In the genomic region with DNA sequence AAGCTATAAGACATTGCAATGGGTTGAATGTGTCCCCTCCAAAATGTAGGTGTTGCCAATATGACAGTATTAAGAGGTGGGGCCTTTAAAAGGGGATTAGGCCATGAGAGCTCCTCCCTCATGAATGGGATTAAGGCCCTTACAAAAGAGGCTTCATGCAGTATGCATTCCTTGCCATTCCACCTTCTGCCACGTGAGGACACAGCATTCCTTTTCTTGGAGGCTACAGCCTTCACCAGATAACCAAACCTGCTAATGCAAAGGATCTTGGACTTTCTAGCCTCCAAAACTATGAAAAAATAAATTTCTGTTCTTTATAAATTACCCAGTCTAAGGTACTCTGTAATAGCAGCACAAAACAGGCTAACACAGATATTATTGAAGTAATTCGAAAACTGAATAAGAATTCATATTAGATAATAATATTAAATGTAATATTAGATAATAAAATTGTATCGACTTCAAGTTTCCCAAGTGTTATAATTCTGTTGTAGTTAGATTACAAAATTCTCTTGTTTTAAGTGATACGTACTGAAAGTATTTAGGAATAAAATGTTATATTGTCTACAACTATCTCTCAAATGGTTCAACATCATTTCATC, we compare ENCODE assay signal across 9 cellular contexts. TPM values are rescaled to one million over a fixed set of nuclear protein-coding genes. Genes with fewer than 3 reads are reported as not detected.
DNase-seq lines count a peak whose midpoint lies in the region; ATAC-seq, FAIRE-seq and TF ChIP-seq lines count a peak whose summit lies in the region.
"Had no signal": no experiment of that assay in that cellular context is flagged by ENCODE, and none has a peak within 500 bp of the region (broad histone marks: within the 10 kb centered on the region; RNA-seq: fewer than 3 reads in every experiment).

No MANE protein-coding gene starts in this region.

- H2AK5ac ChIP-seq in H1 (ENCODE audit: low read depth, low read length) = no peak overlapping the region
- no peak overlapping the region for H2AK5ac ChIP-seq in trophoblast cell (ENCODE audit: low read length)

- H4K5ac ChIP-seq in H1 (ENCODE audit: insufficient read length, low read depth, low read length) = no peak overlapping the region

- H2BK120ac ChIP-seq in H1 (replicated peaks; ENCODE audit: low read depth, low read length) (no peak overlapping the region), trophoblast cell (ENCODE audit: insufficient read depth, low read length, poor library complexity) (no peak overlapping the region)

- TF ChIP-seq RAD21 in H1 (IDR thresholded peaks at IDR 0.05 in 1 of 2, conservative IDR thresholded peaks at IDR 0.05 in 1 of 2; ENCODE audit: low read depth in 2 of 2, low read length in 2 of 2) = peak; percentile 81 to 82

- H3K9ac ChIP-seq in H1 (replicated peaks in 1 of 4; ENCODE audit: extremely low read depth in 1 of 4, low read depth in 3 of 4, low read length in 3 of 4) (no peak overlapping the region), trophoblast cell (ENCODE audit: low read length) (no peak overlapping the region)

- H3K9me3 ChIP-seq in H1 (ENCODE audit: insufficient read depth in 2 of 2, low read depth in 1 of 2, low read length in 1 of 2) (no peaks in the 10 kb centered on the region), trophoblast cell (ENCODE audit: insufficient read depth, low read depth, low read length) (no peaks in the 10 kb centered on the region), gastrocnemius medialis (no peaks in the 10 kb centered on the region)

- WGBS in H1 (ENCODE audit: extremely low coverage in 1 of 2, insufficient coverage in 1 of 2, insufficient read length in 1 of 2, insufficient replicate concordance in 2 of 2, low coverage in 1 of 2, low lambda C conversion rate in 2 of 2, missing lambda C conversion rate in 1 of 2), 2 experiments = 68% methylated on average over 4 of the region's 4 CpGs; no CpG with 5 or more reads in 1 of the 2 experiments
- WGBS in trophoblast cell (ENCODE audit: extremely low coverage, insufficient coverage, insufficient read length) = no CpG with 5 or more reads among the region's 4 CpGs

- DNase-seq in NCI-H82 (lab: John Stamatoyannopoulos, UW) (peak; percentile 97), H1 (ENCODE audit: low read depth in 1 of 2, low spot score in 2 of 2) (peak in 1 of 2 experiments; percentile 7), trophoblast cell (peak; percentile 9 to 63), HTR-8/SVneo (ENCODE audit: insufficient read length, low spot score) (no peak), gastrocnemius medialis (no peak), NCI-H2029 (lab: John Stamatoyannopoulos, UW) (no peak)
- DNase-seq: activated naive CD4-positive, alpha-beta T cell treated with Interleukin-2 at 50 U/mL for 16 hours had no signal

- no peak overlapping the region for H2BK20ac ChIP-seq in H1 (ENCODE audit: low read length)

- FAIRE-seq in H1 (lab: Jason Lieb, UNC) (peak; percentile 92), HTR-8/SVneo (lab: Jason Lieb, UNC) (no peak)

- H2AFZ ChIP-seq in H1 (ENCODE audit: low read length) = no peak overlapping the region
- no peak overlapping the region for H2AFZ ChIP-seq in trophoblast cell (ENCODE audit: insufficient read depth, low read length, poor library complexity)

- intact Hi-C loops in gastrocnemius medialis (cut with DNase I; ENCODE audit: low total_unique reads) = loop anchor here (5.0 kb wide), 2 partner anchors 759 to 911 kb away; partner anchors contain the start of gene AP4E1

- in situ Hi-C loops in gastrocnemius medialis (cut with MboI; ENCODE audit: low sequenced_read_pairs in 4 of 4) = loop anchor here in 3 of 4 donors (10.0 to 25.0 kb wide), 4 partner anchors 911 to 1286 kb away; no protein-coding TSS in a partner anchor

- H3K4me1 ChIP-seq in H1 (replicated peaks in 1 of 4; ENCODE audit: control insufficient read depth in 3 of 4, insufficient read depth in 4 of 4, low read length in 3 of 4) (no peaks in the 10 kb centered on the region), trophoblast cell (ENCODE audit: control insufficient read depth in 1 of 2, insufficient read depth in 2 of 2, low read length in 2 of 2) (no peaks in the 10 kb centered on the region), gastrocnemius medialis (no peaks in the 10 kb centered on the region)

- no peak for TF ChIP-seq EP300 in H1 (IDR thresholded peaks at IDR 0.05; ENCODE audit: borderline replicate concordance in 1 of 2, low read depth in 2 of 2, low read length in 2 of 2)

- H3K4me2 ChIP-seq in H1 (ENCODE audit: insufficient read depth in 1 of 2, low read depth in 2 of 2, low read length in 2 of 2) (no peak overlapping the region), trophoblast cell (ENCODE audit: low read length) (no peak overlapping the region)

- H3K23ac ChIP-seq in H1 (ENCODE audit: insufficient read length) (no peak overlapping the region), trophoblast cell (ENCODE audit: low read length) (no peak overlapping the region)

- no peak overlapping the region for H2BK12ac ChIP-seq in H1 (ENCODE audit: low read depth, low read length)
- H2BK12ac ChIP-seq in trophoblast cell (ENCODE audit: low read length) = no peak overlapping the region

- H3K36me3 ChIP-seq in H1 (ENCODE audit: control insufficient read depth in 2 of 4, insufficient read depth in 4 of 4, low read length in 3 of 4) (no peaks in the 10 kb centered on the region), trophoblast cell (ENCODE audit: control insufficient read depth in 1 of 2, insufficient read depth in 2 of 2, low read length in 2 of 2) (no peaks in the 10 kb centered on the region), gastrocnemius medialis (no peaks in the 10 kb centered on the region)

- H3K4me3 ChIP-seq in GM12875 (ENCODE audit: low read depth, low read length) (no peak overlapping the region), H1 (ENCODE audit: extremely low read depth in 1 of 4, insufficient read depth in 2 of 4, low read depth in 3 of 4, low read length in 4 of 4) (no peak overlapping the region), trophoblast cell (ENCODE audit: low read depth, low read length) (no peak overlapping the region), gastrocnemius medialis (no peak overlapping the region)

- H3K79me2 ChIP-seq in H1 (ENCODE audit: control insufficient read depth in 1 of 2, insufficient read depth in 2 of 2, low read length in 2 of 2) = no peaks in the 10 kb centered on the region
- H3K79me2 ChIP-seq in trophoblast cell (ENCODE audit: control insufficient read depth, insufficient read depth, low read length, poor library complexity) = no peaks in the 10 kb centered on the region

- no peak overlapping the region for H3K18ac ChIP-seq in H1 (ENCODE audit: extremely low read depth, low read length)
- H3K18ac ChIP-seq in trophoblast cell (ENCODE audit: low read length) = no peak overlapping the region

- no peak overlapping the region for H2BK15ac ChIP-seq in H1 (ENCODE audit: low read length)

- TF ChIP-seq CTCF in GM12875 (IDR thresholded peaks at IDR 0.05; ENCODE audit: borderline replicate concordance, insufficient read depth, low read depth, low read length) (peak; percentile 37; the same call in 1 of the 2 replicates), H1 (IDR thresholded peaks at IDR 0.05; ENCODE audit: control extremely low read depth in 1 of 3, insufficient read depth in 1 of 3, low read depth in 1 of 3, low read length in 3 of 3) (peak; percentile 8 to 77 (median 55); a peak in 3 of 4 replicates), gastrocnemius medialis (IDR thresholded peaks at IDR 0.05 in 4 of 5, conservative IDR thresholded peaks at IDR 0.05 in 1 of 5) (no peak)

- H4K8ac ChIP-seq in H1 (ENCODE audit: extremely low read depth, insufficient read depth, low read length) = no peak overlapping the region
- no peak overlapping the region for H4K8ac ChIP-seq in trophoblast cell (ENCODE audit: low read depth, low read length)

- TF ChIP-seq POLR2A in H1 (IDR thresholded peaks at IDR 0.05; ENCODE audit: control extremely low read depth in 1 of 2, low read depth in 2 of 2, low read length in 2 of 2) (no peak), gastrocnemius medialis (IDR thresholded peaks at IDR 0.05) (no peak)

- H3K14ac ChIP-seq in H1 (ENCODE audit: insufficient read length) = no peak overlapping the region
- no peak overlapping the region for H3K14ac ChIP-seq in trophoblast cell (ENCODE audit: low read length)

- no peaks in the 10 kb centered on the region for H3K27me3 ChIP-seq in H1 (replicated peaks in 1 of 4; ENCODE audit: control insufficient read depth in 3 of 4, extremely low read depth in 1 of 4, insufficient read depth in 3 of 4, low read length in 3 of 4)
- no peaks in the 10 kb centered on the region for H3K27me3 ChIP-seq in trophoblast cell (ENCODE audit: insufficient read depth, low read length)
- no peaks in the 10 kb centered on the region for H3K27me3 ChIP-seq in gastrocnemius medialis

- H4K91ac ChIP-seq in H1 (replicated peaks; ENCODE audit: insufficient read length, low read length) (no peak overlapping the region), trophoblast cell (ENCODE audit: low read depth, low read length) (no peak overlapping the region)

- H2BK5ac ChIP-seq in H1 (ENCODE audit: low read depth, low read length) (no peak overlapping the region), trophoblast cell (ENCODE audit: low read depth, low read length, poor library complexity) (no peak overlapping the region)

- no peak overlapping the region for H3K27ac ChIP-seq in H1 (ENCODE audit: low read depth, low read length)
- no peak overlapping the region for H3K27ac ChIP-seq in trophoblast cell (ENCODE audit: low read depth, low read length)
- H3K27ac ChIP-seq in gastrocnemius medialis = no peak overlapping the region

- H4K20me1 ChIP-seq in H1 (replicated peaks in 1 of 2; ENCODE audit: control insufficient read depth in 1 of 2, insufficient read depth in 2 of 2, low read length in 2 of 2) = no peaks in the 10 kb centered on the region

- no peak overlapping the region for H3K4ac ChIP-seq in H1 (replicated peaks; ENCODE audit: insufficient read length, low read depth, low read length)
- no peak overlapping the region for H3K4ac ChIP-seq in trophoblast cell (ENCODE audit: low read depth, low read length)

- no peak overlapping the region for H4K12ac ChIP-seq in trophoblast cell (ENCODE audit: low read depth, low read length)

- ATAC-seq in gastrocnemius medialis (no peak), HG02885 (IDR thresholded peaks at IDR 0.05; ENCODE audit: poor library complexity, unreplicated experiment) (no peak)

- no peak overlapping the region for H3K56ac ChIP-seq in H1 (replicated peaks; ENCODE audit: insufficient read length, low read depth, low read length)

- POLR2A ChIA-PET in H1 (lab: Charles Lee; ENCODE audit: partially characterized antibody) = interaction anchor here (0.6 kb wide), 1 partner anchor 16 kb away, joined by 3 read pairs; no protein-coding TSS in a partner anchor

- H3K23me2 ChIP-seq in H1 (ENCODE audit: low read depth, low read length) = no peaks in the 10 kb centered on the region

- H3K79me1 ChIP-seq in H1 (ENCODE audit: low read depth, low read length) (no peaks in the 10 kb centered on the region), trophoblast cell (ENCODE audit: low read length) (peaks cover 2% of the 10 kb centered on the region)

- CTCF ChIA-PET in H1 (lab: Charles Lee; ENCODE audit: partially characterized antibody) = interaction anchor here (0.6 to 2.0 kb wide), 23 partner anchors 11 to 1485 kb away, joined by 3 to 10 read pairs (median 3); no protein-coding TSS in a partner anchor

RNA-seq across cellular contexts. Expression of gene ATP8B4, which starts 29.4 kb away (rescaled TPM):
- 0.24 and 0.57 TPM in 2 replicates for total RNA-seq in H1 (2021; fragmentation: NEBNext Ultra II Directional; extraction: Animal tissue kit (Norgen Biotek cat#: 25700))
- 0.17 TPM in 2 replicates for polyA plus RNA-seq in H1 (2011; rRNA removed)
- polyA plus RNA-seq in H1 (2011; cell fraction: cytosol; rRNA removed) = 0.13 TPM
- polyA plus RNA-seq in H1 (2011; cell fraction: nucleus; rRNA removed) = 0.14 TPM
- polyA plus RNA-seq in H1 (2012, experiment 1 of 2) = 0.19 to 0.59 TPM (median 0.22 TPM) in 4 replicates
- not detected for polyA plus RNA-seq in H1 (2012, experiment 2 of 2)
- polyA plus RNA-seq in H1 (2013, experiment 1 of 2) = 0.12 TPM
- 0.20 TPM for polyA plus RNA-seq in H1 (2013, experiment 2 of 2)
- 0.98 and 1.0 TPM in 2 replicates for polyA minus RNA-seq in H1 (2011; rRNA and poly(A)+ RNA removed)
- polyA minus RNA-seq in H1 (2011; cell fraction: cytosol; rRNA and poly(A)+ RNA removed) = not detected
- 1.3 TPM for polyA minus RNA-seq in H1 (2011; cell fraction: nucleus; rRNA and poly(A)+ RNA removed)
- polyA plus RNA-seq in trophoblast cell (2013) = 0.21 and 0.32 TPM in 2 replicates
- 1 to 10 TPM; 1.7 to 3.4 (median 2.4) TPM for total RNA-seq in gastrocnemius medialis

RNA-seq across cellular contexts. Expression of gene SLC27A2, which starts 33.5 kb away (rescaled TPM):
- 5.8 TPM in 2 replicates for total RNA-seq in H1 (2021; fragmentation: NEBNext Ultra II Directional; extraction: Animal tissue kit (Norgen Biotek cat#: 25700))
- polyA plus RNA-seq in H1 (2011; rRNA removed) = 3.6 and 5.6 TPM in 2 replicates
- 5.5 TPM for polyA plus RNA-seq in H1 (2011; cell fraction: cytosol; rRNA removed)
- polyA plus RNA-seq in H1 (2011; cell fraction: nucleus; rRNA removed) = 5.2 TPM
- polyA plus RNA-seq in H1 (2012, experiment 1 of 2) = 5.4 to 8.2 TPM (median 6.8 TPM) in 4 replicates
- polyA plus RNA-seq in H1 (2012, experiment 2 of 2) = 1.2 TPM
- 10.4 TPM for polyA plus RNA-seq in H1 (2013, experiment 1 of 2)
- polyA plus RNA-seq in H1 (2013, experiment 2 of 2) = 11.2 TPM
- 7.2 and 12.0 TPM in 2 replicates for polyA minus RNA-seq in H1 (2011; rRNA and poly(A)+ RNA removed)
- 7.1 TPM for polyA minus RNA-seq in H1 (2011; cell fraction: cytosol; rRNA and poly(A)+ RNA removed)
- polyA minus RNA-seq in H1 (2011; cell fraction: nucleus; rRNA and poly(A)+ RNA removed) = 12.7 TPM
- polyA plus RNA-seq in trophoblast cell (2013) = 36.3 and 37.0 TPM in 2 replicates
- under 1 TPM in 3 of 4 donors, not detected in 1; 0.29 to 0.69 (median 0.46) TPM for total RNA-seq in gastrocnemius medialis

Comparison
In these comparisons a context has a peak if more than half of its experiments do, and no peak if none do; other contexts are left out.
1. CTCF ChIP-seq: peak in GM12875 (single experiment) and H1 (3 of 3); none in gastrocnemius medialis (0 of 5).
2. DNase-seq: peak in NCI-H82 (single experiment) and trophoblast cell (2 of 2); none in HTR-8/SVneo (single experiment), gastrocnemius medialis (0 of 2) and NCI-H2029 (single experiment).